In genomic region chr1:67618285-67619018, GRCh38 we compare ENCODE assay signal across 10 cellular contexts.
DNase-seq lines count a peak whose midpoint lies in the region; ATAC-seq and TF ChIP-seq lines count a peak whose summit lies in the region.
"Had no signal": no experiment of that assay in that cellular context is flagged by ENCODE, and none has a peak within 500 bp of the region (broad histone marks: within the 10 kb centered on the region; RNA-seq: fewer than 3 reads in every experiment).

No MANE protein-coding gene starts in this region.

- no peak for ATAC-seq in GM19035 (IDR thresholded peaks at IDR 0.05; ENCODE audit: unreplicated experiment)
- ATAC-seq in HG03469 (IDR thresholded peaks at IDR 0.05; ENCODE audit: unreplicated experiment): no peak
- no peak for ATAC-seq in GM21526 (IDR thresholded peaks at IDR 0.05; ENCODE audit: low FRiP score, unreplicated experiment)

- DNase-seq in DMS79 treated with DMSO at 0.1 percent for 48 hours (lab: John Stamatoyannopoulos, UW) (peak; percentile 22), DMS79 (lab: John Stamatoyannopoulos, UW) (no peak), esophagus muscularis mucosa (ENCODE audit: extremely low spot score) (peak; percentile 92)
- DNase-seq: T1000 had no signal

- H3K27ac ChIP-seq in esophagus muscularis mucosa (replicated peaks in 1 of 4) (peak overlapping the region; percentile 44 to 73 (median 58)), mucosa of rectum (ENCODE audit: low read depth in 2 of 2, low read length in 2 of 2) (peak overlapping the region; percentile 32 to 34), urinary bladder (ENCODE audit: low read depth) (peak overlapping the region; percentile 23)
- H3K27ac ChIP-seq: 22Rv1 had no signal

- intact Hi-C loops in esophagus muscularis mucosa (cut with DNase I): no loop called here

- WGBS in esophagus muscularis mucosa: 56% methylated on average over 14 of the region's 14 CpGs
- 29% methylated on average over 14 of the region's 14 CpGs for WGBS in urinary bladder

- no peak for TF ChIP-seq POLR2A in esophagus muscularis mucosa (IDR thresholded peaks at IDR 0.05; ENCODE audit: low read depth)

- H3K9me3 ChIP-seq in esophagus muscularis mucosa (no peaks in the 10 kb centered on the region), mucosa of rectum (ENCODE audit: control insufficient read depth in 2 of 2, low read length in 2 of 2) (no peaks in the 10 kb centered on the region)

- H3K36me3 ChIP-seq in esophagus muscularis mucosa (no peaks in the 10 kb centered on the region), mucosa of rectum (ENCODE audit: control insufficient read depth in 2 of 2, insufficient read depth in 2 of 2, low read length in 2 of 2) (no peaks in the 10 kb centered on the region), urinary bladder (ENCODE audit: insufficient read depth) (no peaks in the 10 kb centered on the region)

- TF ChIP-seq CTCF in esophagus muscularis mucosa (IDR thresholded peaks at IDR 0.05): no peak

- H3K4me1 ChIP-seq in esophagus muscularis mucosa: peaks cover 0 to 19% (median 15%) of the 10 kb centered on the region in 4 donors
- no peaks in the 10 kb centered on the region for H3K4me1 ChIP-seq in mucosa of rectum (ENCODE audit: control insufficient read depth in 2 of 2, insufficient read depth in 2 of 2, low read length in 2 of 2)
- no peaks in the 10 kb centered on the region for H3K4me1 ChIP-seq in urinary bladder (ENCODE audit: insufficient read depth)

- H3K27me3 ChIP-seq in esophagus muscularis mucosa (no peaks in the 10 kb centered on the region), mucosa of rectum (ENCODE audit: control insufficient read depth in 2 of 2, insufficient read depth in 2 of 2, low read length in 2 of 2) (no peaks in the 10 kb centered on the region)

- TF ChIP-seq EP300 in esophagus muscularis mucosa (IDR thresholded peaks at IDR 0.05): peak; percentile 26

- no peak overlapping the region for H3K9ac ChIP-seq in mucosa of rectum (ENCODE audit: low read depth in 1 of 2, low read length in 2 of 2)

- H3K4me3 ChIP-seq in esophagus muscularis mucosa (peak overlapping the region in 3 of 4 donors; percentile 2 to 22 (median 4)), mucosa of rectum (ENCODE audit: low read length in 2 of 2) (no peak overlapping the region), urinary bladder (ENCODE audit: low read depth, low read length) (no peak overlapping the region)

Comparison
In these comparisons a context has a peak if more than half of its experiments do, and no peak if none do; other contexts are left out.
1. H3K4me3 ChIP-seq: peak in esophagus muscularis mucosa (3 of 4); none in mucosa of rectum (0 of 2) and urinary bladder (single experiment).
2. Peak in every context shown above with its lines, with median percentiles within 50 percentile points of each other: H3K27ac ChIP-seq.